Comparison of ENCODE assay signal across 1 cellular context in the genomic region with DNA sequence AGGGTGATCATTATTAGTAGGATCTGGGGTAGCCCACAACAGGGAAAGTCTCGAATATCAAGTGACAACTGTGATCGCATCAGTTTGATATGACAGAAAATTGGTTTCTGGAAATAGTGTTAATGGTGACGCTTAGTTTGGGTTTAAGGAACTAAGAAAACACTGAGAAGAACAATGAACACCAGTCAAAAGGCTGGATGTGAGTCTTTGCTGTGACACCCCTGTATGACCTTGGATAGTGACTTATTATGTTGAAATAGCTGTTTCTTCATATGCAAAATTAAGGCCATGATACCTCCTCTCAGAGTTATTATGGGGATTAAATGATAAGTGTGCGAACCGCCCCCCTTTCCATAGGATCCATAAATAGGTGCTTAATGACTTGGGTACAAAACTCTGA.
TF ChIP-seq lines count a peak whose summit lies in the region.

No MANE protein-coding gene starts in this region.

TF ChIP-seq in K562, 482 proteins besides CTCF, POLR2A, EP300 and RAD21:
- TF ChIP-seq ESRRA (IDR thresholded peaks at IDR 0.05; ENCODE audit: borderline replicate concordance, low read depth) (peak; percentile 30; the same call in 1 of the 2 replicates), CEBPB (tag; IDR thresholded peaks at IDR 0.05) (peak; percentile 67), TCFL5 (CRISPR knock-in tag; conservative IDR thresholded peaks at IDR 0.05) (no peak)
